In genomic region chr1:198629610-198630009, GRCh38 we compare ENCODE assay signal across 30 cellular contexts. TPM values are rescaled to one million over a fixed set of nuclear protein-coding genes. Genes with fewer than 3 reads are reported as not detected.
DNase-seq lines count a peak whose midpoint lies in the region; ATAC-seq and TF ChIP-seq lines count a peak whose summit lies in the region.
"Had no signal": no experiment of that assay in that cellular context is flagged by ENCODE, and none has a peak within 500 bp of the region (broad histone marks: within the 10 kb centered on the region; RNA-seq: fewer than 3 reads in every experiment).

No MANE protein-coding gene starts in this region.

- H2AFZ ChIP-seq in GM23248, result peak overlapping the region; percentile 36; the same call in 1 of the 2 replicates

- no peaks in the 10 kb centered on the region for H4K20me1 ChIP-seq in GM23248 (ENCODE audit: insufficient read depth)
- H4K20me1 ChIP-seq: BLaER1 had no signal

- H3F3A ChIP-seq in GM23248 (ENCODE audit: insufficient read depth), result peaks cover 2% of the 10 kb centered on the region; the same call in 1 of the 2 replicates

- intact Hi-C loops in activated CD4-positive, alpha-beta T cell treated with anti-CD3 and anti-CD28 coated beads, Interleukin-2, amount 10 ng/mL, durations not matched to agents 24 days and 14 days (cut with micrococcal nuclease), result loop anchor here (10.0 kb wide), 2 partner anchors 725 to 855 kb away; partner anchors contain the start of genes C1orf53 and DENND1B
- intact Hi-C loops in activated CD8-positive, alpha-beta T cell treated with anti-CD3 and anti-CD28 coated beads for 36 hours (cut with micrococcal nuclease), result no loop called here
- intact Hi-C loops in natural killer cell (cut with micrococcal nuclease), result no loop called here

- H3K9ac ChIP-seq in GM23248, result no peak overlapping the region
- H3K9ac ChIP-seq: BLaER1 had no signal

- H3K27me3 Mint-ChIP-seq in activated CD4-positive, alpha-beta T cell treated with anti-CD3 and anti-CD28 coated beads, Interleukin-2, amount 10 ng/mL, durations not matched to agents 24 days and 14 days, result no peaks in the 10 kb centered on the region
- no peaks in the 10 kb centered on the region for H3K27me3 Mint-ChIP-seq in activated CD8-positive, alpha-beta T cell treated with anti-CD3 and anti-CD28 coated beads for 36 hours
- no peaks in the 10 kb centered on the region for H3K27me3 Mint-ChIP-seq in natural killer cell (ENCODE audit: low read depth in 2 of 2)
- H3K27me3 Mint-ChIP-seq: progenitor cell of endocrine pancreas had no signal

- H3K36me3 ChIP-seq in GM23248 (ENCODE audit: low read depth), result no peaks in the 10 kb centered on the region
- H3K36me3 ChIP-seq: BLaER1, cardiac muscle cell, upper lobe of left lung had no signal

- H3K4me1 Mint-ChIP-seq in activated CD4-positive, alpha-beta T cell treated with anti-CD3 and anti-CD28 coated beads, Interleukin-2, amount 10 ng/mL, durations not matched to agents 24 days and 14 days, result peaks cover 77% of the 10 kb centered on the region
- H3K4me1 Mint-ChIP-seq in activated CD8-positive, alpha-beta T cell treated with anti-CD3 and anti-CD28 coated beads for 36 hours (ENCODE audit: low read depth), result peaks cover 90% of the 10 kb centered on the region
- peaks cover 66 to 69% of the 10 kb centered on the region in 2 donors for H3K4me1 Mint-ChIP-seq in natural killer cell
- H3K4me1 Mint-ChIP-seq: neural crest cell had no signal

- ATAC-seq in activated CD8-positive, alpha-beta T cell treated with anti-CD3 and anti-CD28 coated beads for 36 hours, result no peak
- ATAC-seq in natural killer cell, result peak; percentile 22 to 70 (median 50)
- ATAC-seq: GM12878, PC-3 had no signal

- no peak for TF ChIP-seq CTCF in activated CD8-positive, alpha-beta T cell treated with anti-CD3 and anti-CD28 coated beads for 36 hours (IDR thresholded peaks at IDR 0.05)
- TF ChIP-seq CTCF in natural killer cell (IDR thresholded peaks at IDR 0.05), result no peak

- no peaks in the 10 kb centered on the region for H3K9me3 ChIP-seq in GM23248 (ENCODE audit: low read depth)
- H3K9me3 ChIP-seq: BLaER1, upper lobe of left lung had no signal

- peaks cover 5% of the 10 kb centered on the region for H3K4me1 ChIP-seq in GM23248 (ENCODE audit: insufficient read depth)
- H3K4me1 ChIP-seq: upper lobe of left lung had no signal

- H3K27ac ChIP-seq in GM23248, result no peak overlapping the region
- H3K27ac ChIP-seq: BLaER1, cardiac muscle cell, dorsolateral prefrontal cortex, upper lobe of left lung had no signal

- CTCF ChIA-PET in activated CD8-positive, alpha-beta T cell treated with anti-CD3 and anti-CD28 coated beads for 36 hours (lab: Charles Lee), result interaction anchor here (1.2 kb wide), 1 partner anchor 9 kb away, joined by 3 read pairs; no protein-coding TSS in a partner anchor

- no peak overlapping the region for H3K4me3 ChIP-seq in GM23248
- H3K4me3 ChIP-seq: BLaER1, cardiac muscle cell, dorsolateral prefrontal cortex, GM12878, upper lobe of left lung had no signal

- no peaks in the 10 kb centered on the region for H3K79me2 ChIP-seq in GM23248 (ENCODE audit: insufficient read depth)

- peak overlapping the region; percentile 6 for H3K27ac Mint-ChIP-seq in activated CD4-positive, alpha-beta T cell treated with anti-CD3 and anti-CD28 coated beads, Interleukin-2, amount 10 ng/mL, durations not matched to agents 24 days and 14 days
- H3K27ac Mint-ChIP-seq in activated CD8-positive, alpha-beta T cell treated with anti-CD3 and anti-CD28 coated beads for 36 hours, result peak overlapping the region; percentile 83
- peak overlapping the region; percentile 78 to 99 for H3K27ac Mint-ChIP-seq in natural killer cell
- H3K27ac Mint-ChIP-seq: H9, progenitor cell of endocrine pancreas had no signal

- H3K4me3 Mint-ChIP-seq in activated CD4-positive, alpha-beta T cell treated with anti-CD3 and anti-CD28 coated beads, Interleukin-2, amount 10 ng/mL, durations not matched to agents 24 days and 14 days, result peak overlapping the region; percentile 1
- H3K4me3 Mint-ChIP-seq in activated CD8-positive, alpha-beta T cell treated with anti-CD3 and anti-CD28 coated beads for 36 hours, result peak overlapping the region; percentile 2
- H3K4me3 Mint-ChIP-seq in natural killer cell, result peak overlapping the region; percentile 14
- H3K4me3 Mint-ChIP-seq: H9, neural crest cell had no signal

- POLR2A ChIA-PET in activated CD8-positive, alpha-beta T cell treated with anti-CD3 and anti-CD28 coated beads for 36 hours (lab: Charles Lee), result interaction anchor here (0.5 to 1.3 kb wide), 2 partner anchors 18 to 56 kb away, joined by 3 to 5 read pairs; no protein-coding TSS in a partner anchor

- H3K9me3 Mint-ChIP-seq in activated CD4-positive, alpha-beta T cell treated with anti-CD3 and anti-CD28 coated beads, Interleukin-2, amount 10 ng/mL, durations not matched to agents 24 days and 14 days, result peaks cover 27% of the 10 kb centered on the region
- H3K9me3 Mint-ChIP-seq in activated CD8-positive, alpha-beta T cell treated with anti-CD3 and anti-CD28 coated beads for 36 hours, result peaks cover 11% of the 10 kb centered on the region
- H3K9me3 Mint-ChIP-seq in natural killer cell, result peaks cover 0 to 8% of the 10 kb centered on the region in 2 donors
- H3K9me3 Mint-ChIP-seq: H9, neural crest cell had no signal

- no peak overlapping the region for H3K4me2 ChIP-seq in GM23248 (ENCODE audit: unreplicated experiment)
- H3K4me2 ChIP-seq: BLaER1 had no signal

- peaks cover 24% of the 10 kb centered on the region for H3K36me3 Mint-ChIP-seq in activated CD4-positive, alpha-beta T cell treated with anti-CD3 and anti-CD28 coated beads, Interleukin-2, amount 10 ng/mL, durations not matched to agents 24 days and 14 days (ENCODE audit: low read depth)
- H3K36me3 Mint-ChIP-seq in activated CD8-positive, alpha-beta T cell treated with anti-CD3 and anti-CD28 coated beads for 36 hours (ENCODE audit: low read depth), result peaks cover 60% of the 10 kb centered on the region
- no peaks in the 10 kb centered on the region for H3K36me3 Mint-ChIP-seq in natural killer cell

- no peaks in the 10 kb centered on the region for H3K9me2 ChIP-seq in GM23248 (ENCODE audit: insufficient read depth)

- in situ Hi-C loops in GM23248 (cut with MboI), result no loop called here

- DNase-seq in activated CD4-positive, alpha-beta T cell treated with anti-CD3 and anti-CD28 coated beads, Interleukin-2, amount 10 ng/mL, durations not matched to agents 24 days and 14 days, result peak; percentile 16
- DNase-seq in activated CD4-positive, alpha-beta T cell treated with anti-CD3 and anti-CD28 coated beads, Interleukin-2, amount 50 U/mL, for 48 hours, result no peak
- no peak for DNase-seq in GM23248
- no peak for DNase-seq in activated CD8-positive, alpha-beta T cell treated with anti-CD3 and anti-CD28 coated beads for 36 hours
- no peak for DNase-seq in natural killer cell
- DNase-seq in midbrain (lab: John Stamatoyannopoulos, UW), result no peak
- no peak for DNase-seq in HCEC 1CT
- no peak for DNase-seq in T-helper 9 cell
- DNase-seq: activated CD4-positive, alpha-beta T cell treated with anti-CD3 and anti-CD28 coated beads for 1 hour; amniotic stem cell; DMS153; dorsolateral prefrontal cortex; erythroblast; foreskin melanocyte; GF-D8; H9; IMR-90; mesendoderm; NCI-H1694 treated with DMSO at 0.1 percent for 48 hours; NCI-H774; PC-3; SIG-M5; stimulated activated CD4-positive, alpha-beta T cell treated with anti-CD3 and anti-CD28 coated beads, Interleukin-2, amount 100 ng/mL, for 24 hours; T1000; upper lobe of left lung had no signal

- H3K27me3 ChIP-seq in GM23248 (replicated peaks; ENCODE audit: insufficient read depth), result no peaks in the 10 kb centered on the region
- H3K27me3 ChIP-seq: BLaER1, cardiac muscle cell, dorsolateral prefrontal cortex, upper lobe of left lung had no signal

RNA-seq across cellular contexts. Expression of gene PTPRC, which starts 9.2 kb away (rescaled TPM):
- total RNA-seq in activated CD4-positive, alpha-beta T cell treated with anti-CD3 and anti-CD28 coated beads, Interleukin-2, amount 10 ng/mL, durations not matched to agents 24 days and 14 days, result 436 and 438 TPM in 2 replicates
- total RNA-seq in GM23248 (2014; rRNA removed; shearing (Covaris generic)), result 0.38 and 0.86 TPM in 2 replicates
- polyA plus RNA-seq in GM23248 (2016; fragmentation: Nextera tagmentation; extraction: Ambion mirVana), result 0.66 and 0.70 TPM in 2 replicates
- 100 to 1,000 TPM; 475 to 499 TPM for total RNA-seq in activated CD8-positive, alpha-beta T cell treated with anti-CD3 and anti-CD28 coated beads for 36 hours
- total RNA-seq in natural killer cell, result 1,000 to 10,000 TPM; 1,142 to 1,334 (median 1,200) TPM
- total RNA-seq: cardiac muscle cell, H9, IMR-90, neural crest cell, progenitor cell of endocrine pancreas had no signal
- polyA plus RNA-seq: cardiac muscle cell, IMR-90 had no signal

Comparison
In these comparisons a context has a peak if more than half of its experiments do, and no peak if none do; other contexts are left out.
1. H3K27ac Mint-ChIP-seq: peak in every context shown above with its lines; median percentile 88 in natural killer cell; 83 in activated CD8-positive, alpha-beta T cell treated with anti-CD3 and anti-CD28 coated beads for 36 hours; 6 in activated CD4-positive, alpha-beta T cell treated with anti-CD3 and anti-CD28 coated beads, Interleukin-2, amount 10 ng/mL, durations not matched to agents 24 days and 14 days.
2. RNA of gene PTPRC, which starts 9.2 kb away (total RNA-seq): 1,142 to 1,334 TPM in natural killer cell, 475 to 499 TPM in activated CD8-positive, alpha-beta T cell treated with anti-CD3 and anti-CD28 coated beads for 36 hours and 436 to 438 TPM in activated CD4-positive, alpha-beta T cell treated with anti-CD3 and anti-CD28 coated beads, Interleukin-2, amount 10 ng/mL, durations not matched to agents 24 days and 14 days; 0.38 to 0.86 TPM in GM23248; every median in the first group is over 100 times any median in the second.
3. Peak in every context shown above with its lines, with median percentiles within 50 percentile points of each other: H3K4me3 Mint-ChIP-seq.